ENCODE assay signal across 19 cellular contexts in the genomic region with DNA sequence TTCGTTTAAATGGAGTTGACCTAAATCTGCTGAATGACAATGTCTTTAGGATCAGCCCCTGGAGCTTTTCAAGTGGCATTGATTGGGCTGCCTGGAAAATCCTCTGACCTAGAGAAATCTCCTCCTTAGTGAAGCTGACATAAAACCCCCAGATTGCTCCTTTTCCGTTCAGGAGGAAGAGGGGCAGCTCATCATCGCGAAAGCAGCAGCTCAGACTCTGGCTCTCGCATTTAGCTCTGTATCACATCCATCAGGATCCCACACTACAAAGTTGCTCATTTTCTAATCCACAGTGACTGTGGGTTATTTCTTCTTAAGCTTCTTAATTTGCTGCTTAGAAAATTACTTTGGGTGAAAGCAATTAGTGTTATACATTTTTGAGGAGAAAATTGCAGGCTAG.
"Had no signal": no experiment of that assay in that cellular context is flagged by ENCODE, and none has a peak within 500 bp of the region (broad histone marks: within the 10 kb centered on the region; RNA-seq: fewer than 3 reads in every experiment).

No MANE protein-coding gene starts in this region.

- DNase-seq: colonic mucosa; left ventricle myocardium superior; lower lobe of right lung; natural killer cell; occipital lobe; pancreas; stimulated activated CD4-positive, alpha-beta T cell treated with anti-CD3 and anti-CD28 coated beads, Interleukin-12 subunit alpha, Interleukin-12 subunit beta, amount 100 ng/mL, for 4 hours; stimulated activated CD4-positive, alpha-beta T cell treated with anti-CD3 and anti-CD28 coated beads, Interleukin-1b, Interleukin-23, amount 100 ng/mL, for 48 hours; stimulated activated CD4-positive, alpha-beta T cell treated with anti-CD3 and anti-CD28 coated beads, Interleukin-4, amount 100 ng/mL, for 1 hour; stimulated activated CD8-positive, alpha-beta memory T cell treated with anti-CD3 and anti-CD28 coated beads, Interleukin-4, amount 100 ng/mL, for 48 hours; stimulated activated naive CD4-positive, alpha-beta T cell; stomach; thyroid gland had no signal

- H3K27ac Mint-ChIP-seq: dendritic cell treated with granulocyte-macrophage colony-stimulating factor and Interleukin-4, amounts not matched to agents 40 ng/mL and 50 ng/mL, for 4 days; natural killer cell; type B pancreatic cell had no signal

- H3K9me3 ChIP-seq: colonic mucosa, lower lobe of right lung, pancreas, right atrium auricular region, stomach, thyroid gland had no signal

- H3K36me3 Mint-ChIP-seq: natural killer cell, type B pancreatic cell had no signal

- H3K27me3 ChIP-seq: colonic mucosa, pancreas, right atrium auricular region, stomach, thyroid gland had no signal

- H3K27me3 Mint-ChIP-seq: dendritic cell treated with granulocyte-macrophage colony-stimulating factor and Interleukin-4, amounts not matched to agents 40 ng/mL and 50 ng/mL, for 4 days; type B pancreatic cell had no signal

- H3K9me3 Mint-ChIP-seq: central memory CD8-positive, alpha-beta T cell; dendritic cell treated with granulocyte-macrophage colony-stimulating factor and Interleukin-4, amounts not matched to agents 40 ng/mL and 50 ng/mL, for 4 days; natural killer cell had no signal

- H3K4me3 ChIP-seq: colonic mucosa, lower lobe of right lung, pancreas, right atrium auricular region, smooth muscle cell, stomach, thyroid gland had no signal

- H3K4me1 Mint-ChIP-seq: central memory CD8-positive, alpha-beta T cell had no signal

- H3K36me3 ChIP-seq: colonic mucosa, lower lobe of right lung, pancreas, right atrium auricular region, stomach, thyroid gland had no signal

- H3K4me2 ChIP-seq: smooth muscle cell had no signal

- H3K27ac ChIP-seq: colonic mucosa, lower lobe of right lung, right atrium auricular region, thyroid gland had no signal

- ATAC-seq: left ventricle myocardium superior, natural killer cell, sciatic nerve had no signal

- H3K4me1 ChIP-seq: colonic mucosa, right atrium auricular region had no signal

- H3K4me3 Mint-ChIP-seq: central memory CD8-positive, alpha-beta T cell; dendritic cell treated with granulocyte-macrophage colony-stimulating factor and Interleukin-4, amounts not matched to agents 40 ng/mL and 50 ng/mL, for 4 days; natural killer cell; type B pancreatic cell had no signal
